Comparison of ENCODE assay signal across 8 cellular contexts in the genomic region with DNA sequence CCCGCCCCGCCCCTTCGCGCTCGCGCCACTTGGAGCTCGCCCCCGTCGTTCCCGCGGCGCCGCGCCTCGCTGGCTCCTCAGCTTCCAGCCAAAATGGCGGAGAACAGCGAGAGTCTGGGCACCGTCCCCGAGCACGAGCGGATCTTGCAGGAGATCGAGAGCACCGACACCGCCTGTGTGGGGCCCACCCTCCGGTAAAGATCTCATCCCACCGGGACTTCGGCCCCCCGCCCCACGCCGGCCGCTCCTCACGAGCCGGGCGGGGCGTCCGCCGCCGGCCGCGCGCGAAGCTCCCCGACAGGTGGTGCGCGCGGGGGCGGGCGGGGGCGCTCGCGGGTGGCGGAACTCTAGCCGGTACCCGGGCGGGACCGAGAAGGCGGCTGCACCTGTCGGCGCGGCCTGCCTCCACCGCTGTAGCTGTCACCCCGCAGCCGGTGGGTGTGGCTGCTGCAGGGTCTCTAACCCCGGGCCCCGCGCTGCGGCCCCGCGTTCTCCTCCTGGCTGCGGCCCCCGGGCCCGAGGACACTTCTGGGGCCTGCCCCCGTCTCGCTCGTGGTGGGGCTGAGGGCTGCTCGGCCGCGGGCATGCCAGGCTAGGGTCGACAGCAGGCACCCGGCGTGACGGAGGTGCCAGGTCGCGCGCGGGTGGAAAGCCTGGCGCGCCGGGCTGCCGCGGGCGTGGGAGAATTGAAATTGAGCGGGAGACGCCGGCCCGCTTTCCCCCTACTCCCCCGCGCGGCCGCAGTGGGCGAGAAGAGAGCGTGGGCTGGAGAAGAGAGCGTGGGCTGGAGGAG. TPM values are rescaled to one million over a fixed set of nuclear protein-coding genes. Genes with fewer than 3 reads are reported as not detected.
A peak's percentile ranks its signal among the peaks of the same experiment; 100 is the strongest.
DNase-seq lines count a peak whose midpoint lies in the region; ATAC-seq and TF ChIP-seq lines count a peak whose summit lies in the region.

A gene with protein sequence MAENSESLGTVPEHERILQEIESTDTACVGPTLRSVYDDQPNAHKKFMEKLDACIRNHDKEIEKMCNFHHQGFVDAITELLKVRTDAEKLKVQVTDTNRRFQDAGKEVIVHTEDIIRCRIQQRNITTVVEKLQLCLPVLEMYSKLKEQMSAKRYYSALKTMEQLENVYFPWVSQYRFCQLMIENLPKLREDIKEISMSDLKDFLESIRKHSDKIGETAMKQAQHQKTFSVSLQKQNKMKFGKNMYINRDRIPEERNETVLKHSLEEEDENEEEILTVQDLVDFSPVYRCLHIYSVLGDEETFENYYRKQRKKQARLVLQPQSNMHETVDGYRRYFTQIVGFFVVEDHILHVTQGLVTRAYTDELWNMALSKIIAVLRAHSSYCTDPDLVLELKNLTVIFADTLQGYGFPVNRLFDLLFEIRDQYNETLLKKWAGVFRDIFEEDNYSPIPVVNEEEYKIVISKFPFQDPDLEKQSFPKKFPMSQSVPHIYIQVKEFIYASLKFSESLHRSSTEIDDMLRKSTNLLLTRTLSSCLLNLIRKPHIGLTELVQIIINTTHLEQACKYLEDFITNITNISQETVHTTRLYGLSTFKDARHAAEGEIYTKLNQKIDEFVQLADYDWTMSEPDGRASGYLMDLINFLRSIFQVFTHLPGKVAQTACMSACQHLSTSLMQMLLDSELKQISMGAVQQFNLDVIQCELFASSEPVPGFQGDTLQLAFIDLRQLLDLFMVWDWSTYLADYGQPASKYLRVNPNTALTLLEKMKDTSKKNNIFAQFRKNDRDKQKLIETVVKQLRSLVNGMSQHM (plus strand): TSS at position 80 of the 793 bp plus-strand sequence. CDS start 14 bp downstream, at position 94.

- peaks cover 20% of the 10 kb centered on the region for H3K4me1 Mint-ChIP-seq in activated T-helper 17 cell treated with anti-CD3 and anti-CD28 coated beads, Interleukin-2, amount 50 U/mL, for 72 hours
- H3K4me1 Mint-ChIP-seq in natural killer cell = peaks cover 20 to 24% of the 10 kb centered on the region in 2 donors

- H3K27ac Mint-ChIP-seq in activated T-helper 17 cell treated with anti-CD3 and anti-CD28 coated beads, Interleukin-2, amount 50 U/mL, for 72 hours = peak within 1 kb of the TSS; percentile 75
- H3K27ac Mint-ChIP-seq in natural killer cell = peak within 1 kb of the TSS; percentile 80 to 89

- no peaks in the 10 kb centered on the region for H3K9me3 Mint-ChIP-seq in activated T-helper 17 cell treated with anti-CD3 and anti-CD28 coated beads, Interleukin-2, amount 50 U/mL, for 72 hours
- no peaks in the 10 kb centered on the region for H3K9me3 Mint-ChIP-seq in natural killer cell

- no peaks in the 10 kb centered on the region for H3K36me3 Mint-ChIP-seq in activated T-helper 17 cell treated with anti-CD3 and anti-CD28 coated beads, Interleukin-2, amount 50 U/mL, for 72 hours (ENCODE audit: low read depth)
- H3K36me3 Mint-ChIP-seq in natural killer cell = no peaks in the 10 kb centered on the region

- DNase-seq in DMS79 (lab: John Stamatoyannopoulos, UW) (peak; percentile 38), HuH-7 (ENCODE audit: low spot score) (peak; percentile 62), RPMI8226 (peak; percentile 84), fibroblast of mammary gland (ENCODE audit: low read depth) (peak; percentile 69), natural killer cell (peak; percentile 84)
- peak; percentile 79 to 98 (median 93) for DNase-seq in stimulated activated naive CD4-positive, alpha-beta T cell (lab: John Stamatoyannopoulos, UW)

- intact Hi-C loops in natural killer cell (cut with micrococcal nuclease) = loop anchor here (1.0 to 10.0 kb wide), 4 partner anchors 158 to 1516 kb away; a partner anchor contains a TSS

- TF ChIP-seq CTCF in fibroblast of mammary gland (conservative IDR thresholded peaks at IDR 0.05; ENCODE audit: control insufficient read depth, insufficient read depth, low read depth, low read length) (no peak), natural killer cell (IDR thresholded peaks at IDR 0.05) (peak; percentile 26)

- peak within 1 kb of the TSS; percentile 64 for H3K4me3 ChIP-seq in fibroblast of mammary gland (ENCODE audit: control insufficient read depth, low read depth, low read length)

- peak; percentile 80 for ATAC-seq in GM21515 (IDR thresholded peaks at IDR 0.05; ENCODE audit: unreplicated experiment)
- ATAC-seq in activated T-helper 17 cell treated with anti-CD3 and anti-CD28 coated beads, Interleukin-2, amount 50 U/mL, for 72 hours (replicated peaks) = peak; percentile 78
- ATAC-seq in natural killer cell = peak; percentile 82 to 92 (median 83)

- peak within 1 kb of the TSS; percentile 81 for H3K4me3 Mint-ChIP-seq in activated T-helper 17 cell treated with anti-CD3 and anti-CD28 coated beads, Interleukin-2, amount 50 U/mL, for 72 hours
- peak within 1 kb of the TSS; percentile 91 for H3K4me3 Mint-ChIP-seq in natural killer cell

- H3K27me3 Mint-ChIP-seq in activated T-helper 17 cell treated with anti-CD3 and anti-CD28 coated beads, Interleukin-2, amount 50 U/mL, for 72 hours = no peaks in the 10 kb centered on the region
- H3K27me3 Mint-ChIP-seq in natural killer cell (ENCODE audit: low read depth in 2 of 2) = no peaks in the 10 kb centered on the region

RNA-seq across cellular contexts. Expression of the gene that starts here (rescaled TPM):
- 10 to 100 TPM in 1 of 2 donors, 1 to 10 TPM in 1; 9.8 to 12.1 TPM for total RNA-seq in activated T-helper 17 cell treated with anti-CD3 and anti-CD28 coated beads, Interleukin-2, amount 50 U/mL, for 72 hours
- 10 to 100 TPM; 12.1 to 18.2 (median 16.1) TPM for total RNA-seq in natural killer cell

Comparison
In these comparisons a context has a peak if more than half of its experiments do, and no peak if none do; other contexts are left out.
1. Peak in every context shown above with its lines: DNase-seq, ATAC-seq and H3K4me3 ChIP-seq.
2. DNase-seq: peak in every context shown above with its lines; median percentile 93 in stimulated activated naive CD4-positive, alpha-beta T cell; 84 in RPMI8226; 84 in natural killer cell; 69 in fibroblast of mammary gland; 62 in HuH-7; 38 in DMS79.